Comparison of ENCODE assay signal across 1 cellular context in genomic region chr1:9580942-9581341, GRCh38.
TF ChIP-seq lines count a peak whose summit lies in the region.

No MANE protein-coding gene starts in this region.

TF ChIP-seq in WTC11, 78 proteins besides CTCF, POLR2A, EP300 and RAD21 (continued from another document):
- TF ChIP-seq E2F5 (CRISPR knock-in tag; IDR thresholded peaks at IDR 0.05): no peak
- TF ChIP-seq FOXJ3 (CRISPR knock-in tag; IDR thresholded peaks at IDR 0.05; ENCODE audit: borderline replicate concordance): no peak
- no peak for TF ChIP-seq JAZF1 (CRISPR knock-in tag; IDR thresholded peaks at IDR 0.05)
- no peak for TF ChIP-seq CBFB (CRISPR knock-in tag; IDR thresholded peaks at IDR 0.05; ENCODE audit: low read depth)
- TF ChIP-seq NR1H2 (CRISPR knock-in tag; IDR thresholded peaks at IDR 0.05): no peak
- TF ChIP-seq, protein P1, sequence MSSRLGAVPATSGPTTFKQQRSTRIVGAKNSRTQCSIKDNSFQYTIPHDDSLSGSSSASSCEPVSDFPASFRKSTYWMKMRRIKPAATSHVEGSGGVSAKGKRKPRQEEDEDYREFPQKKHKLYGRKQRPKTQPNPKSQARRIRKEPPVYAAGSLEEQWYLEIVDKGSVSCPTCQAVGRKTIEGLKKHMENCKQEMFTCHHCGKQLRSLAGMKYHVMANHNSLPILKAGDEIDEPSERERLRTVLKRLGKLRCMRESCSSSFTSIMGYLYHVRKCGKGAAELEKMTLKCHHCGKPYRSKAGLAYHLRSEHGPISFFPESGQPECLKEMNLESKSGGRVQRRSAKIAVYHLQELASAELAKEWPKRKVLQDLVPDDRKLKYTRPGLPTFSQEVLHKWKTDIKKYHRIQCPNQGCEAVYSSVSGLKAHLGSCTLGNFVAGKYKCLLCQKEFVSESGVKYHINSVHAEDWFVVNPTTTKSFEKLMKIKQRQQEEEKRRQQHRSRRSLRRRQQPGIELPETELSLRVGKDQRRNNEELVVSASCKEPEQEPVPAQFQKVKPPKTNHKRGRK (CRISPR knock-in tag; IDR thresholded peaks at IDR 0.05; ENCODE audit: borderline replicate concordance): no peak
- TF ChIP-seq TEAD4 (CRISPR knock-in tag; IDR thresholded peaks at IDR 0.05): no peak
- TF ChIP-seq, protein P2, sequence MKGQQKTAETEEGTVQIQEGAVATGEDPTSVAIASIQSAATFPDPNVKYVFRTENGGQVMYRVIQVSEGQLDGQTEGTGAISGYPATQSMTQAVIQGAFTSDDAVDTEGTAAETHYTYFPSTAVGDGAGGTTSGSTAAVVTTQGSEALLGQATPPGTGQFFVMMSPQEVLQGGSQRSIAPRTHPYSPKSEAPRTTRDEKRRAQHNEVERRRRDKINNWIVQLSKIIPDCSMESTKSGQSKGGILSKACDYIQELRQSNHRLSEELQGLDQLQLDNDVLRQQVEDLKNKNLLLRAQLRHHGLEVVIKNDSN (CRISPR knock-in tag; IDR thresholded peaks at IDR 0.05): no peak
- TF ChIP-seq ZNF396 (CRISPR knock-in tag; IDR thresholded peaks at IDR 0.05; ENCODE audit: borderline replicate concordance): no peak
- TF ChIP-seq IRF2 (CRISPR knock-in tag; IDR thresholded peaks at IDR 0.05; ENCODE audit: borderline replicate concordance, low read depth): no peak
- TF ChIP-seq KAT7 (CRISPR knock-in tag; IDR thresholded peaks at IDR 0.05; ENCODE audit: borderline replicate concordance): no peak
- TF ChIP-seq, protein P3, sequence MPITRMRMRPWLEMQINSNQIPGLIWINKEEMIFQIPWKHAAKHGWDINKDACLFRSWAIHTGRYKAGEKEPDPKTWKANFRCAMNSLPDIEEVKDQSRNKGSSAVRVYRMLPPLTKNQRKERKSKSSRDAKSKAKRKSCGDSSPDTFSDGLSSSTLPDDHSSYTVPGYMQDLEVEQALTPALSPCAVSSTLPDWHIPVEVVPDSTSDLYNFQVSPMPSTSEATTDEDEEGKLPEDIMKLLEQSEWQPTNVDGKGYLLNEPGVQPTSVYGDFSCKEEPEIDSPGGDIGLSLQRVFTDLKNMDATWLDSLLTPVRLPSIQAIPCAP (CRISPR knock-in tag; IDR thresholded peaks at IDR 0.05): no peak
- TF ChIP-seq ZNF219 (CRISPR knock-in tag; IDR thresholded peaks at IDR 0.05; ENCODE audit: borderline replicate concordance): no peak
- TF ChIP-seq AFF4 (CRISPR knock-in tag; IDR thresholded peaks at IDR 0.05; ENCODE audit: borderline replicate concordance): no peak
- TF ChIP-seq, protein P4, sequence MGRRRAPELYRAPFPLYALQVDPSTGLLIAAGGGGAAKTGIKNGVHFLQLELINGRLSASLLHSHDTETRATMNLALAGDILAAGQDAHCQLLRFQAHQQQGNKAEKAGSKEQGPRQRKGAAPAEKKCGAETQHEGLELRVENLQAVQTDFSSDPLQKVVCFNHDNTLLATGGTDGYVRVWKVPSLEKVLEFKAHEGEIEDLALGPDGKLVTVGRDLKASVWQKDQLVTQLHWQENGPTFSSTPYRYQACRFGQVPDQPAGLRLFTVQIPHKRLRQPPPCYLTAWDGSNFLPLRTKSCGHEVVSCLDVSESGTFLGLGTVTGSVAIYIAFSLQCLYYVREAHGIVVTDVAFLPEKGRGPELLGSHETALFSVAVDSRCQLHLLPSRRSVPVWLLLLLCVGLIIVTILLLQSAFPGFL (CRISPR knock-in tag; IDR thresholded peaks at IDR 0.05; ENCODE audit: borderline replicate concordance): no peak
- TF ChIP-seq MLX (CRISPR knock-in tag; IDR thresholded peaks at IDR 0.05): no peak
